12 cellular contexts compared by ENCODE assay signal in genomic region chr12:27330846-27331245, GRCh38. TPM values are rescaled to one million over a fixed set of nuclear protein-coding genes. Genes with fewer than 3 reads are reported as not detected.
DNase-seq lines count a peak whose midpoint lies in the region; TF ChIP-seq lines count a peak whose summit lies in the region.
"Had no signal": no experiment of that assay in that cellular context is flagged by ENCODE, and none has a peak within 500 bp of the region (broad histone marks: within the 10 kb centered on the region; RNA-seq: fewer than 3 reads in every experiment).

No MANE protein-coding gene starts in this region.

- H3K9me3 Mint-ChIP-seq in chondrocyte (ENCODE audit: low read depth) (no peaks in the 10 kb centered on the region), neural crest cell (no peaks in the 10 kb centered on the region)
- H3K9me3 Mint-ChIP-seq in CD4-positive, alpha-beta memory T cell = no peaks in the 10 kb centered on the region

- TF ChIP-seq CTCF in chondrocyte (IDR thresholded peaks at IDR 0.05) = no peak
- TF ChIP-seq CTCF in neural crest cell (conservative IDR thresholded peaks at IDR 0.05) = no peak

- H3K27ac Mint-ChIP-seq in chondrocyte (ENCODE audit: unreplicated experiment) = peak overlapping the region; percentile 92
- H3K27ac Mint-ChIP-seq in neural crest cell (ENCODE audit: unreplicated experiment) = no peak overlapping the region
- no peak overlapping the region for H3K27ac Mint-ChIP-seq in CD4-positive, alpha-beta memory T cell

- peak overlapping the region; percentile 17 for H3K4me3 Mint-ChIP-seq in chondrocyte (ENCODE audit: unreplicated experiment)
- peak overlapping the region; percentile 70 for H3K4me3 Mint-ChIP-seq in neural crest cell
- no peak overlapping the region for H3K4me3 Mint-ChIP-seq in CD4-positive, alpha-beta memory T cell

- H3K4me3 ChIP-seq in CD4-positive, alpha-beta memory T cell (ENCODE audit: low read length in 2 of 2) = no peak overlapping the region
- H3K4me3 ChIP-seq: SK-N-MC, upper lobe of right lung had no signal

- H3K36me3 ChIP-seq in CD4-positive, alpha-beta memory T cell (ENCODE audit: insufficient read depth, low read length) = no peaks in the 10 kb centered on the region
- H3K36me3 ChIP-seq: upper lobe of right lung had no signal

- H3K4me1 ChIP-seq in CD4-positive, alpha-beta memory T cell (ENCODE audit: insufficient read depth, low read length) = peaks cover 17% of the 10 kb centered on the region

- intact Hi-C loops in CD4-positive, alpha-beta memory T cell (cut with micrococcal nuclease) = no loop called here

- H3K27me3 Mint-ChIP-seq in chondrocyte (ENCODE audit: low read depth) (no peaks in the 10 kb centered on the region), neural crest cell (ENCODE audit: low read depth) (peaks cover 48% of the 10 kb centered on the region)
- H3K27me3 Mint-ChIP-seq in CD4-positive, alpha-beta memory T cell = peaks cover 25 to 28% of the 10 kb centered on the region in 2 donors

- H3K27me3 ChIP-seq in CD4-positive, alpha-beta memory T cell (ENCODE audit: insufficient read depth, low read length) = peaks cover 14% of the 10 kb centered on the region

- CTCF ChIA-PET in CD4-positive, alpha-beta memory T cell (lab: Charles Lee; ENCODE audit: partially characterized antibody) = interaction anchor here (1.0 kb wide), 1 partner anchor 11 kb away, joined by 3 read pairs; no protein-coding TSS in a partner anchor

- no peak for TF ChIP-seq POLR2A in erythroblast (IDR thresholded peaks at IDR 0.05; ENCODE audit: low read length)

- DNase-seq in AG08396 (ENCODE audit: low spot score) (peak; percentile 28), M059J (ENCODE audit: low read depth) (peak; percentile 43), chondrocyte (ENCODE audit: low spot score) (no peak), neural crest cell (ENCODE audit: low read depth, low spot score) (no peak), DMS79 (lab: John Stamatoyannopoulos, UW) (no peak), erythroblast (lab: John Stamatoyannopoulos, UW) (no peak), cerebellar cortex (ENCODE audit: low spot score) (no peak)
- DNase-seq in CD4-positive, alpha-beta memory T cell = no peak
- DNase-seq: NCI-H524 treated with DMSO at 0.1 percent for 48 hours, posterior cingulate gyrus, upper lobe of right lung had no signal

- POLR2A ChIA-PET in CD4-positive, alpha-beta memory T cell (lab: Charles Lee; ENCODE audit: partially characterized antibody) = no interaction called here

- H3K4me1 Mint-ChIP-seq in chondrocyte (ENCODE audit: low read depth) = peaks cover 48% of the 10 kb centered on the region
- peaks cover 19% of the 10 kb centered on the region for H3K4me1 Mint-ChIP-seq in neural crest cell
- H3K4me1 Mint-ChIP-seq in CD4-positive, alpha-beta memory T cell = peaks cover 16 to 22% (median 19%) of the 10 kb centered on the region in 4 donors

- peaks cover 12% of the 10 kb centered on the region for H3K36me3 Mint-ChIP-seq in chondrocyte (ENCODE audit: low read depth)
- H3K36me3 Mint-ChIP-seq in neural crest cell (ENCODE audit: low read depth) = no peaks in the 10 kb centered on the region
- peaks cover 8 to 15% of the 10 kb centered on the region in 2 donors for H3K36me3 Mint-ChIP-seq in CD4-positive, alpha-beta memory T cell

- no peak overlapping the region for H3K27ac ChIP-seq in CD4-positive, alpha-beta memory T cell (ENCODE audit: low read depth, low read length)
- H3K27ac ChIP-seq: SK-N-MC, upper lobe of right lung had no signal

- H3K9me3 ChIP-seq in CD4-positive, alpha-beta memory T cell (ENCODE audit: control insufficient read depth in 1 of 2, low read length in 2 of 2) = no peaks in the 10 kb centered on the region
- H3K9me3 ChIP-seq: upper lobe of right lung had no signal

RNA-seq across cellular contexts. Expression of gene BMAL2, which starts 1.8 kb away (rescaled TPM):
- 22.8 and 36.0 TPM in 2 replicates for total RNA-seq in M059J (2014; rRNA removed; shearing (Covaris generic))
- total RNA-seq in chondrocyte = 9.0 to 12.0 TPM (median 11.6 TPM) in 3 replicates
- total RNA-seq in neural crest cell = 7.6 and 8.0 TPM in 2 replicates
- under 1 TPM; 0.17 to 0.32 TPM for total RNA-seq in CD4-positive, alpha-beta memory T cell
- under 1 TPM in 1 of 2 donors, not detected in 1; 0.20 TPM for polyA plus RNA-seq in CD4-positive, alpha-beta memory T cell

Comparison
In these comparisons a context has a peak if more than half of its experiments do, and no peak if none do; other contexts are left out.
1. DNase-seq: peak in AG08396 (single experiment) and M059J (single experiment); none in chondrocyte (single experiment), neural crest cell (single experiment), CD4-positive, alpha-beta memory T cell (0 of 5), DMS79 (single experiment), erythroblast (0 of 2) and cerebellar cortex (single experiment).
2. H3K4me3 Mint-ChIP-seq: peak in chondrocyte (single experiment) and neural crest cell (single experiment); none in CD4-positive, alpha-beta memory T cell (0 of 8).